ENCODE assay signal across 1 cellular context in the genomic region with DNA sequence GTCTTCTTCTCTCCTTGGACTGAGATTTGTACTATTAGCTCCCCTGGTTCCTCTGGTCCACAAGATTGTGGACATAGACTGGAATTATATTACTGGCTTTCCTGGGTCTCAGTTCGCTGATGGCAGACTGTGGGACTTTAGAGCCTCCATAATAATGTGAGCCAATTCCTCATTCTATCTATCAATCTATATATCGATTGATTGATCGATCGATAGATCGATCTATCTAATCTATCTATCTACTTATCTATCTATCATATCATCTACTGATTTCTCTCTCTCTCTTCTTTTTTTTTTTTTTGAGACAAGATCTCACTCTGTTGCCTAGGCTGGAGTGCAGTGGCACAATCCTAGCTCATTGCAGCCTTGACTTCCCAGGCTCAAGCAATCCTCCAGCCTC.
TF ChIP-seq lines count a peak whose summit lies in the region.

No MANE protein-coding gene starts in this region.

TF ChIP-seq in K562, 482 proteins besides CTCF, POLR2A, EP300 and RAD21:
- TF ChIP-seq NR4A1 (CRISPR knock-in tag; IDR thresholded peaks at IDR 0.05) (no peak), NR4A1 (tag; IDR thresholded peaks at IDR 0.05) (no peak), CUX1 (CRISPR knock-in tag; IDR thresholded peaks at IDR 0.05) (peak; percentile 99)
TF ChIP-seq in K562: peak in this region for 1.
